1 cellular context compared by ENCODE assay signal in genomic region chr14:99596071-99596627, GRCh38.
TF ChIP-seq lines count a peak whose summit lies in the region.

No MANE protein-coding gene starts in this region.

TF ChIP-seq in IMR-90, 13 proteins besides CTCF, POLR2A, EP300 and RAD21 (continued from another document):
- TF ChIP-seq USF2 (IDR thresholded peaks at IDR 0.05; ENCODE audit: low read depth, low read length) = no peak
